Comparison of ENCODE assay signal across 10 cellular contexts in genomic region chr22:45688606-45689080, GRCh38. TPM values are rescaled to one million over a fixed set of nuclear protein-coding genes. Genes with fewer than 3 reads are reported as not detected.
DNase-seq lines count a peak whose midpoint lies in the region.
"Had no signal": no experiment of that assay in that cellular context is flagged by ENCODE, and none has a peak within 500 bp of the region (broad histone marks: within the 10 kb centered on the region; RNA-seq: fewer than 3 reads in every experiment).

No MANE protein-coding gene starts in this region.

- H3K27ac ChIP-seq in ACC112 (ENCODE audit: low read depth, low read length) = peak overlapping the region; percentile 72

- no peaks in the 10 kb centered on the region for H3K27me3 ChIP-seq in ACC112 (ENCODE audit: insufficient read depth, low read length)

- H3K36me3 ChIP-seq in ACC112 (ENCODE audit: insufficient read depth, low read length) = peaks cover 4% of the 10 kb centered on the region; the same call in 1 of the 2 replicates

- DNase-seq in HT-29 (ENCODE audit: low spot score) (peak; percentile 25), amniotic stem cell (lab: John Stamatoyannopoulos, UW) (peak; percentile 52), iris pigment epithelial cell (ENCODE audit: low read depth) (peak; percentile 96), COR-L47 (lab: John Stamatoyannopoulos, UW) (no peak), hippocampal formation (lab: John Stamatoyannopoulos, UW) (no peak), NCI-H2227 treated with DMSO at 0.1 percent for 48 hours (lab: John Stamatoyannopoulos, UW) (no peak), cerebellum (ENCODE audit: low spot score) (no peak)
- DNase-seq: KG1, T-helper 9 cell had no signal

- H2AFZ ChIP-seq in ACC112 (ENCODE audit: low read length, unreplicated experiment) = no peak overlapping the region

- peaks cover 69% of the 10 kb centered on the region for H3K79me2 ChIP-seq in ACC112 (ENCODE audit: control insufficient read depth, insufficient read depth, low read length, unreplicated experiment)

- peak overlapping the region; percentile 25; the same call in 1 of the 2 replicates for H3K4me3 ChIP-seq in ACC112 (ENCODE audit: low read depth, low read length)

- peaks cover 70% of the 10 kb centered on the region for H3K4me1 ChIP-seq in ACC112 (ENCODE audit: control insufficient read depth, insufficient read depth, low read length, unreplicated experiment)

RNA-seq across cellular contexts. Expression of gene ATXN10, which starts 17.0 kb away (rescaled TPM):
- 20.1 and 23.2 TPM in 2 replicates for total RNA-seq in HT-29 (2014; rRNA removed; shearing (Covaris generic))
- total RNA-seq in cerebellum = 180 TPM

Comparison
In these comparisons a context has a peak if more than half of its experiments do, and no peak if none do; other contexts are left out.
1. DNase-seq: peak in HT-29 (single experiment), amniotic stem cell (single experiment) and iris pigment epithelial cell (single experiment); none in COR-L47 (single experiment), hippocampal formation (0 of 2), NCI-H2227 treated with DMSO at 0.1 percent for 48 hours (single experiment) and cerebellum (single experiment).